In the genomic region with DNA sequence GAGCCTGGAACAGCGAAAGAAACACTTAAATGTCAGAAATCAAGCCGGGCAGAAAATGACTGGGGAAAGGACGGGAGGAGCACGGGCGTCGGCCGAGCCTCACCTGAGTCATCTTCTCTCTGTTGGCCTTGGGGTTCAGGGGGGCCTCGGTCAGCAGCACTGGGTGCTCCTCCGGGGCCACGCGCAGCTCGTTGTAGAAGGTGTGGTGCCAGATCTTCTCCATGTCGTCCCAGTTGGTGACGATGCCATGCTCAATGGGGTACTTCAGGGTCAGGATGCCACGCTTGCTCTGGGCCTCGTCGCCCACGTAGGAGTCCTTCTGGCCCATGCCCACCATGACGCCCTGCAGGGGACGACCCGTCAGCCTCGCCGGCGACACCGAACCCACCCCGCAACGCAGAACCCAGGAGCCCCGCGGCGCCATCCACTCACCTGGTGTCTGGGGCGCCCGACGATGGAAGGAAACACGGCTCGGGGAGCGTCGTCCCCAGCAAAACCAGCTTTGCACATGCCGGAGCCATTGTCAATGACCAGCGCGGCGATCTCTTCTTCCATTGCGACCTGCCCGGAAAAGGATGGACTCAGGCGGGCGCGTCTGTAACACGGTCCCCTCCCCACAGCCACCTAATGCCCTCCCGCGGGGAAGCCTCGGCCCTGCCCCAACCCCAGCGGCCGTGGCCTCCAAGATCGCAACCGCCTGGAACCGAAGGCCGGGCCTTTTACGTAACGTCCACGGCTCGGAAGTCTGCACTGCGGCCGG, we compare ENCODE assay signal across 8 cellular contexts. TPM values are rescaled to one million over a fixed set of nuclear protein-coding genes. Genes with fewer than 3 reads are reported as not detected.
DNase-seq lines count a peak whose midpoint lies in the region; ATAC-seq, FAIRE-seq and TF ChIP-seq lines count a peak whose summit lies in the region.

No MANE protein-coding gene starts in this region.

- H3K4me3 ChIP-seq in Karpas-422 (ENCODE audit: low read length) (peak overlapping the region; percentile 82), hepatocyte (peak overlapping the region; percentile 91), smooth muscle cell (peak overlapping the region; percentile 96)

- peaks cover 50% of the 10 kb centered on the region for H3K4me1 ChIP-seq in Karpas-422 (ENCODE audit: low read length)
- peaks cover 33% of the 10 kb centered on the region for H3K4me1 ChIP-seq in hepatocyte (ENCODE audit: insufficient read depth)
- H3K4me1 ChIP-seq in smooth muscle cell (ENCODE audit: low read depth): peaks cover 23% of the 10 kb centered on the region

- TF ChIP-seq POLR2A in GM12891 (IDR thresholded peaks at IDR 0.05; ENCODE audit: low read depth, low read length): peak; percentile 47

- peaks cover 38 to 46% of the 10 kb centered on the region in 2 donors for H3K36me3 Mint-ChIP-seq in activated naive CD4-positive, alpha-beta T cell treated with anti-CD3 and anti-CD28 coated beads, Interleukin-2, amount 50 U/mL, for 72 hours

- DNase-seq in GM12891 (ENCODE audit: insufficient read length, low spot score) (no peak), Karpas-422 (peak; percentile 61), hepatocyte (ENCODE audit: low spot score) (no peak), smooth muscle cell (lab: John Stamatoyannopoulos, UW; ENCODE audit: unreplicated experiment) (no peak), Ammon's horn (ENCODE audit: low spot score) (no peak)
- DNase-seq in activated naive CD4-positive, alpha-beta T cell treated with anti-CD3 and anti-CD28 coated beads, Interleukin-2, amount 50 U/mL, for 72 hours (ENCODE audit: low spot score in 2 of 2): no peak

- H3K9me2 ChIP-seq in Karpas-422 (replicated peaks; ENCODE audit: insufficient read depth, low read length): no peaks in the 10 kb centered on the region
- H3K9me2 ChIP-seq in hepatocyte (replicated peaks; ENCODE audit: insufficient read depth): no peaks in the 10 kb centered on the region

- ATAC-seq in activated naive CD4-positive, alpha-beta T cell treated with anti-CD3 and anti-CD28 coated beads, Interleukin-2, amount 50 U/mL, for 72 hours: peak in 1 of 2 donors; percentile 4
- no peak for ATAC-seq in HG03521 (IDR thresholded peaks at IDR 0.05; ENCODE audit: unreplicated experiment)
- no peak for ATAC-seq in GM18502 (IDR thresholded peaks at IDR 0.05; ENCODE audit: poor library complexity, unreplicated experiment)

- peak overlapping the region; percentile 87 to 98 for H3K27ac Mint-ChIP-seq in activated naive CD4-positive, alpha-beta T cell treated with anti-CD3 and anti-CD28 coated beads, Interleukin-2, amount 50 U/mL, for 72 hours

- WGBS in hepatocyte (ENCODE audit: low lambda C conversion rate, missing lambda C conversion rate): under 1% methylated on average over 60 of the region's 62 CpGs
- under 1% methylated on average over 54 of the region's 62 CpGs for WGBS in smooth muscle cell (ENCODE audit: low lambda C conversion rate)

- H3K9me3 ChIP-seq in Karpas-422 (ENCODE audit: low read length): no peaks in the 10 kb centered on the region
- H3K9me3 ChIP-seq in hepatocyte (ENCODE audit: low read depth): no peaks in the 10 kb centered on the region
- H3K9me3 ChIP-seq in smooth muscle cell (replicated peaks; ENCODE audit: low read depth): no peaks in the 10 kb centered on the region

- H3K9me3 Mint-ChIP-seq in activated naive CD4-positive, alpha-beta T cell treated with anti-CD3 and anti-CD28 coated beads, Interleukin-2, amount 50 U/mL, for 72 hours: peaks cover 0 to 3% of the 10 kb centered on the region in 2 donors

- FAIRE-seq in GM12891 (lab: Jason Lieb, UNC): no peak

- H3K79me2 ChIP-seq in Karpas-422 (ENCODE audit: low read length) (peaks cover 11% of the 10 kb centered on the region), hepatocyte (peaks cover 69% of the 10 kb centered on the region), smooth muscle cell (ENCODE audit: low read depth) (peaks cover 57% of the 10 kb centered on the region)

- H2AFZ ChIP-seq in Karpas-422 (ENCODE audit: low read length) (no peak overlapping the region), hepatocyte (no peak overlapping the region), smooth muscle cell (ENCODE audit: low read depth) (no peak overlapping the region)

- peak overlapping the region; percentile 84 for H3K4me2 ChIP-seq in Karpas-422 (ENCODE audit: low read depth, low read length, poor library complexity, severe bottlenecking)
- peak overlapping the region; percentile 98 for H3K4me2 ChIP-seq in hepatocyte
- peak overlapping the region; percentile 95 for H3K4me2 ChIP-seq in smooth muscle cell

- H4K20me1 ChIP-seq in Karpas-422 (ENCODE audit: insufficient read depth, low read depth, low read length) (peaks cover 28% of the 10 kb centered on the region), hepatocyte (ENCODE audit: insufficient read depth, poor library complexity, severe bottlenecking) (peaks cover 59% of the 10 kb centered on the region), smooth muscle cell (ENCODE audit: low read depth) (peaks cover 72% of the 10 kb centered on the region)

- H3K27ac ChIP-seq in Karpas-422 (ENCODE audit: low read length): peak overlapping the region; percentile 78
- H3K27ac ChIP-seq in hepatocyte: peak overlapping the region; percentile 97
- H3K27ac ChIP-seq in smooth muscle cell (ENCODE audit: low read depth): peak overlapping the region; percentile 65

- peaks cover 57% of the 10 kb centered on the region for H3F3A ChIP-seq in smooth muscle cell (ENCODE audit: low read depth)

- H3K9ac ChIP-seq in Karpas-422 (ENCODE audit: low read length): peak overlapping the region; percentile 96
- peak overlapping the region; percentile 52 for H3K9ac ChIP-seq in smooth muscle cell (ENCODE audit: low read depth)

- no peak for TF ChIP-seq CTCF in hepatocyte (IDR thresholded peaks at IDR 0.05; ENCODE audit: poor library complexity)
- no peak for TF ChIP-seq CTCF in smooth muscle cell (IDR thresholded peaks at IDR 0.05; ENCODE audit: borderline replicate concordance, insufficient read depth, poor library complexity, severe bottlenecking)

- H3K27me3 ChIP-seq in Karpas-422 (ENCODE audit: low read length): no peaks in the 10 kb centered on the region
- no peaks in the 10 kb centered on the region for H3K27me3 ChIP-seq in hepatocyte
- H3K27me3 ChIP-seq in smooth muscle cell (ENCODE audit: low read depth): no peaks in the 10 kb centered on the region

- H3K36me3 ChIP-seq in Karpas-422 (ENCODE audit: insufficient read depth, low read length) (peaks cover 27% of the 10 kb centered on the region), hepatocyte (replicated peaks; ENCODE audit: insufficient read depth, low read depth) (peaks cover 9% of the 10 kb centered on the region), smooth muscle cell (ENCODE audit: low read depth) (peaks cover 3% of the 10 kb centered on the region)

TF ChIP-seq in GM12891, 5 proteins besides CTCF, POLR2A, EP300 and RAD21:
- peak; percentile 68 for TF ChIP-seq POLR2AphosphoS5 (IDR thresholded peaks at IDR 0.05; ENCODE audit: low read depth, low read length)
- no peak for TF ChIP-seq POU2F2 (IDR thresholded peaks at IDR 0.05; ENCODE audit: low read depth, low read length)

RNA-seq across cellular contexts. Expression of gene ACTG1, which starts 0.6 kb away (rescaled TPM):
- polyA plus RNA-seq in GM12891 (2012; ENCODE audit: low read depth, missing spikeins): 3,652 TPM
- 2,634 and 2,913 TPM in 2 replicates for total RNA-seq in Karpas-422 (2014; rRNA removed; shearing (Covaris generic); ENCODE audit: low replicate concordance)
- 1,000 to 10,000 TPM; 6,062 to 6,573 TPM for total RNA-seq in activated naive CD4-positive, alpha-beta T cell treated with anti-CD3 and anti-CD28 coated beads, Interleukin-2, amount 50 U/mL, for 72 hours
- 3,207 and 3,298 TPM in 2 replicates for total RNA-seq in hepatocyte
- 2,719 and 2,832 TPM in 2 replicates for polyA plus RNA-seq in hepatocyte
- 6,157 and 6,793 TPM in 2 replicates for total RNA-seq in smooth muscle cell
- polyA plus RNA-seq in smooth muscle cell: 5,089 and 5,332 TPM in 2 replicates

RNA-seq across cellular contexts. Expression of gene FSCN2, which starts 16.2 kb away (rescaled TPM):
- 1.5 TPM for polyA plus RNA-seq in GM12891 (2012; ENCODE audit: low read depth, missing spikeins)
- 0.63 and 1.2 TPM in 2 replicates for total RNA-seq in Karpas-422 (2014; rRNA removed; shearing (Covaris generic); ENCODE audit: low replicate concordance)
- under 1 TPM; 0.30 to 0.86 TPM for total RNA-seq in activated naive CD4-positive, alpha-beta T cell treated with anti-CD3 and anti-CD28 coated beads, Interleukin-2, amount 50 U/mL, for 72 hours
- total RNA-seq in hepatocyte (1.8 and 3.7 TPM in 2 replicates), smooth muscle cell (0.63 and 2.2 TPM in 2 replicates)
- polyA plus RNA-seq in hepatocyte (0.29 and 0.40 TPM in 2 replicates), smooth muscle cell (0.56 and 0.72 TPM in 2 replicates)

RNA-seq across cellular contexts. Expression of gene FAAP100, which starts 40.2 kb away (rescaled TPM):
- 12.7 TPM for polyA plus RNA-seq in GM12891 (2012; ENCODE audit: low read depth, missing spikeins)
- 14.8 and 30.9 TPM in 2 replicates for total RNA-seq in Karpas-422 (2014; rRNA removed; shearing (Covaris generic); ENCODE audit: low replicate concordance)
- 10 to 100 TPM; 19.8 to 37.9 TPM for total RNA-seq in activated naive CD4-positive, alpha-beta T cell treated with anti-CD3 and anti-CD28 coated beads, Interleukin-2, amount 50 U/mL, for 72 hours
- total RNA-seq in hepatocyte (18.3 and 20.9 TPM in 2 replicates), smooth muscle cell (17.9 and 19.4 TPM in 2 replicates)
- polyA plus RNA-seq in hepatocyte (30.7 and 34.4 TPM in 2 replicates), smooth muscle cell (25.4 and 28.5 TPM in 2 replicates)
